8 cellular contexts compared by ENCODE assay signal in the genomic region with DNA sequence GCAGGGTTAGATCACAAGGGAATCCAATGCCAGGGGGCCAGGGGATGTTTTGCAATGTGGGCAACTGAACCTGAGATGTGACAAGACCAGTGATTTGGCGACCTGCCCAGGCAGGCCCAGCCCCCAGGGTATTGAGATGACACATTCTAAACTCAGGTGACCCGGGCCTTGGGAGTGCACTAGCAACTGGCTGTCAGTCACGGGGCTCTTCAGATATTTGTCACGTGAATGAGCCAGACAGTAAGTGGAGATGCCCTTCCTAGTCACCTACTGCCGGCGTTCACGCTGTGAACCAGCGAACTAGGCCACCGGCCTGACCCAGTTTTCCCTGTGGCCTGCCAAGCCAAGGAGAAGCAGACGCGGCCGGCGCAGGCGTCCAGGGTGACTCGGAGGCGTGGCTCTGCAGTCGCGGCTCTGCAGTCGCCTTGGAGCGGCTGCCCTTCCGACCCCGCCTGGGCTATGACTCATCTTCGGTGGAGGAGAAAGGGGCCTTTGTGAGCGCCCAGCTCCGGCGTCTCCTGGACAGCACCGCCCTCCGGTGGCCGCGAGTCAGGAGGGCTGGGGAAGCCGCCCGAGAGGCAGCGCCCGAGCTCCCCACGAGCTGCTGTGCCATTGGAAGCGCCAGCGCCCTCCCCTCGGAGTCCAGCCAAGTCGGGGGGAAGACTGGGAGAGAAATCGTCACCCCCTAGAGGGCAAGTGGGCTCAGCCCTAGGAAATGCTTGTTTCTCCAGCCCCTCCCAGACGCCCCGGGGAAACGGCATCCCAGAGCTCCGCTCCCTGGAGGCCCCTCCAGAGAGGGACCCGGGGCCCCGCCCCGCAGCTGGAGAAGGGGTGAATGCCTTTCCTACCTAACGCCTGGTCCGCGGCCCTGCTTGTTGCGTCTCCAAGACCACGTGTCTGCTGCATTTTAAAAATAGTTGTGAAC. TPM values are rescaled to one million over a fixed set of nuclear protein-coding genes. Genes with fewer than 3 reads are reported as not detected.
A peak's percentile ranks its signal among the peaks of the same experiment; 100 is the strongest.
DNase-seq lines count a peak whose midpoint lies in the region; ATAC-seq, FAIRE-seq and TF ChIP-seq lines count a peak whose summit lies in the region.

No MANE protein-coding gene starts in this region.

- no peaks in the 10 kb centered on the region for H3K9me3 ChIP-seq in kidney (ENCODE audit: control insufficient read depth in 1 of 2, low read length in 2 of 2)

- peak overlapping the region; percentile 65 to 72 for H3K4me3 ChIP-seq in kidney (ENCODE audit: low read length in 2 of 2)

- H3K27ac ChIP-seq in kidney (ENCODE audit: low read depth in 2 of 2, low read length in 2 of 2), result peak overlapping the region; percentile 90 to 95

- DNase-seq in AG08396 (ENCODE audit: low spot score) (peak; percentile 94), NCI-H226 (peak; percentile 96), kidney (peak; percentile 100)
- DNase-seq in activated CD4-positive, CD25-positive, alpha-beta regulatory T cell treated with anti-CD3 and anti-CD28 coated beads, Interleukin-2, amount 50 U/mL, for 16 hours (ENCODE audit: low read depth, low spot score), result peak; percentile 73
- DNase-seq in central memory CD8-positive, alpha-beta T cell (ENCODE audit: low spot score in 2 of 2), result peak; percentile 79 to 80
- peak; percentile 72 to 76 for DNase-seq in stimulated activated CD4-positive, alpha-beta T cell treated with anti-CD3 and anti-CD28 coated beads, Interleukin-15, amount 100 ng/mL, for 1 hour (ENCODE audit: low read depth in 1 of 2, low spot score in 1 of 2)

- peaks cover 23% of the 10 kb centered on the region for H3K4me1 Mint-ChIP-seq in central memory CD8-positive, alpha-beta T cell

- FAIRE-seq in kidney (lab: Jason Lieb, UNC), result peak; percentile 76

- H3K36me3 Mint-ChIP-seq in central memory CD8-positive, alpha-beta T cell (ENCODE audit: insufficient read depth), result peaks cover 2% of the 10 kb centered on the region

- H3K27me3 Mint-ChIP-seq in central memory CD8-positive, alpha-beta T cell, result no peaks in the 10 kb centered on the region

- peak; percentile 85 for ATAC-seq in GM18873 (IDR thresholded peaks at IDR 0.05; ENCODE audit: low FRiP score, unreplicated experiment)
- peak; percentile 91 for ATAC-seq in HG03139 (IDR thresholded peaks at IDR 0.05; ENCODE audit: unreplicated experiment)
- ATAC-seq in central memory CD8-positive, alpha-beta T cell (replicated peaks; ENCODE audit: extremely low read depth, poor library complexity, severe bottlenecking), result peak; percentile 88

- H3K27ac Mint-ChIP-seq in central memory CD8-positive, alpha-beta T cell (ENCODE audit: low read depth), result peak overlapping the region; percentile 88

- H3K4me3 Mint-ChIP-seq in central memory CD8-positive, alpha-beta T cell, result peak overlapping the region; percentile 75

- peak; percentile 83 for TF ChIP-seq CTCF in kidney (IDR thresholded peaks at IDR 0.05; ENCODE audit: borderline replicate concordance, extremely low read depth, insufficient read depth)

- intact Hi-C loops in kidney (cut with DNase I), result no loop called here

- peaks cover 0 to 5% of the 10 kb centered on the region in 2 donors for H3K4me1 ChIP-seq in kidney (ENCODE audit: control insufficient read depth in 1 of 2, insufficient read depth in 1 of 2, low read depth in 1 of 2, low read length in 2 of 2)

- peak overlapping the region; percentile 12 to 87 for H3K9ac ChIP-seq in kidney (ENCODE audit: low read length in 2 of 2)

- no peaks in the 10 kb centered on the region for H3K36me3 ChIP-seq in kidney (ENCODE audit: control insufficient read depth in 1 of 2, insufficient read depth in 2 of 2, low read length in 2 of 2)

- H3K9me3 Mint-ChIP-seq in central memory CD8-positive, alpha-beta T cell, result no peaks in the 10 kb centered on the region

RNA-seq across cellular contexts. Expression of a gene that starts 38.8 kb away (rescaled TPM):
- total RNA-seq in kidney, result 195 TPM
- polyA plus RNA-seq in kidney (ENCODE audit: insufficient read depth, low read depth, low replicate concordance), result 59.8 TPM

Comparison
In these comparisons a context has a peak if more than half of its experiments do, and no peak if none do; other contexts are left out.
1. Peak in every context shown above with its lines: DNase-seq, ATAC-seq, H3K4me3 ChIP-seq and H3K27ac ChIP-seq.